15 cellular contexts compared by ENCODE assay signal in the genomic region with DNA sequence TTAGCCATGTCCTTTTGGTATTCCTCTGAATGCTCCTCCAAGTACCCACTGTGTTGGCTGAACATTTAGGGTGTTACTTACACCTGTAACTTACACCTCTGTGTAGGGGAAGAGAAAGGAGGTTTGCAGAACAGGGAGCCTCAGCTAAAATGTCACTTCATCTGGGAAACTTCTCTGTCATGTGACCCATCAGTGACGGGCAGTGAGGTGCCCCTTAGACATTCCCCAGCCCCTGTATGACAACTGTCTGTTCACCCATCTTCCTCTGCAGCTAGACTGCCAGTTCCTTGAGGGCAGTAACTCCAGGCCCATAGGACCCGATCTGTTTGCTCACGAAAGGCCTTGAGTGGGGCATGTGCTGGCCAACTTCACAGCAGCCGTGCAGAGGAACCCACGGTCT. TPM values are rescaled to one million over a fixed set of nuclear protein-coding genes. Genes with fewer than 3 reads are reported as not detected.
DNase-seq lines count a peak whose midpoint lies in the region; ATAC-seq and TF ChIP-seq lines count a peak whose summit lies in the region.
"Had no signal": no experiment of that assay in that cellular context is flagged by ENCODE, and none has a peak within 500 bp of the region (broad histone marks: within the 10 kb centered on the region; RNA-seq: fewer than 3 reads in every experiment).

No MANE protein-coding gene starts in this region.

- no peak overlapping the region for H3K4me2 ChIP-seq in OCI-LY7 (ENCODE audit: low read length)

- H3K36me3 ChIP-seq in right atrium auricular region, result peaks cover 4% of the 10 kb centered on the region
- H3K36me3 ChIP-seq in iPS-15b (ENCODE audit: control insufficient read depth, insufficient read depth, low read length), result peaks cover 7% of the 10 kb centered on the region
- peaks cover 6% of the 10 kb centered on the region for H3K36me3 ChIP-seq in rectal smooth muscle tissue (ENCODE audit: control insufficient read depth, insufficient read depth, low read length)
- peaks cover 94% of the 10 kb centered on the region for H3K36me3 ChIP-seq in OCI-LY7 (ENCODE audit: insufficient read depth, low read length)

- H3K4me1 ChIP-seq in right atrium auricular region, result peaks cover 0 to 73% of the 10 kb centered on the region in 2 donors
- peaks cover 34% of the 10 kb centered on the region for H3K4me1 ChIP-seq in iPS-15b (ENCODE audit: control insufficient read depth, insufficient read depth, low read length)
- peaks cover 54% of the 10 kb centered on the region for H3K4me1 ChIP-seq in rectal smooth muscle tissue (ENCODE audit: control insufficient read depth, insufficient read depth, low read length)
- peaks cover 34% of the 10 kb centered on the region for H3K4me1 ChIP-seq in OCI-LY7 (ENCODE audit: insufficient read depth, low read length, poor library complexity, severe bottlenecking)

- H3K27me3 ChIP-seq in right atrium auricular region (no peaks in the 10 kb centered on the region), iPS-15b (ENCODE audit: control insufficient read depth, insufficient read depth, low read length) (no peaks in the 10 kb centered on the region), rectal smooth muscle tissue (ENCODE audit: control insufficient read depth, insufficient read depth, low read length) (no peaks in the 10 kb centered on the region)

- no peak overlapping the region for H2AFZ ChIP-seq in OCI-LY7 (ENCODE audit: low read length)

- CTCF ChIA-PET in OCI-LY7 (lab: Charles Lee; ENCODE audit: unreplicated experiment), result no interaction called here

- peak overlapping the region; percentile 57 for H3K9ac ChIP-seq in iPS-15b (ENCODE audit: low read depth, low read length)
- H3K9ac ChIP-seq in rectal smooth muscle tissue (ENCODE audit: low read length), result no peak overlapping the region

- no peak for DNase-seq in right atrium auricular region (ENCODE audit: low spot score)
- no peak for DNase-seq in left cardiac atrium
- no peak for DNase-seq in DMS53 treated with DMSO at 0.1 percent for 48 hours (lab: John Stamatoyannopoulos, UW; ENCODE audit: unreplicated experiment)
- no peak for DNase-seq in OCI-LY7 (ENCODE audit: low spot score)
- DNase-seq in NCI-H2171 treated with DMSO at 0.1 percent for 48 hours (lab: John Stamatoyannopoulos, UW), result no peak
- DNase-seq: activated T-cell treated with anti-CD3 and anti-CD28 coated beads, Interleukin-2, amount 50 U/mL, for 48 hours; amniotic stem cell; Caco-2; NCI-H1694 treated with DMSO at 0.1 percent for 48 hours; NCI-H510A had no signal

- peaks cover 55% of the 10 kb centered on the region for H3K79me2 ChIP-seq in OCI-LY7 (ENCODE audit: insufficient read depth, low read depth, low read length)

- BruUV-seq in OCI-LY7 (replicated peaks; lab: Mats Ljungman, UMichigan), result no TSS peak

- no peaks in the 10 kb centered on the region for H3K9me2 ChIP-seq in OCI-LY7 (ENCODE audit: insufficient read depth, low read length)

- H3K4me3 ChIP-seq in right atrium auricular region (no peak overlapping the region), iPS-15b (ENCODE audit: low read depth, low read length) (peak overlapping the region; percentile 16), rectal smooth muscle tissue (ENCODE audit: low read length) (no peak overlapping the region), OCI-LY7 (ENCODE audit: low read depth, low read length, poor library complexity, severe bottlenecking) (no peak overlapping the region)
- H3K4me3 ChIP-seq: lung had no signal

- H3K27ac ChIP-seq in right atrium auricular region, result peak overlapping the region; percentile 61 to 78
- H3K27ac ChIP-seq in rectal smooth muscle tissue (ENCODE audit: low read depth, low read length), result peak overlapping the region; percentile 44
- no peak overlapping the region for H3K27ac ChIP-seq in OCI-LY7 (ENCODE audit: low read depth, low read length, poor library complexity, severe bottlenecking)
- H3K27ac ChIP-seq: HL-60 had no signal

- H4K20me1 ChIP-seq in OCI-LY7 (ENCODE audit: insufficient read depth, low read length), result peaks cover 5% of the 10 kb centered on the region; the same call in 1 of the 2 replicates

- intact Hi-C loops in left cardiac atrium (cut with DNase I) (no loop called here), OCI-LY7 (cut with micrococcal nuclease; ENCODE audit: unreplicated experiment) (no loop called here)

- POLR2A ChIA-PET in OCI-LY7 (lab: Charles Lee), result no interaction called here

- ATAC-seq in left cardiac atrium (no peak), HG02798 (IDR thresholded peaks at IDR 0.05; ENCODE audit: poor library complexity, unreplicated experiment) (no peak)

- TF ChIP-seq CTCF in right atrium auricular region (IDR thresholded peaks at IDR 0.05) (no peak), OCI-LY7 (conservative IDR thresholded peaks at IDR 0.05; ENCODE audit: low read length) (no peak)

- no peaks in the 10 kb centered on the region for H3K9me3 ChIP-seq in right atrium auricular region
- no peaks in the 10 kb centered on the region for H3K9me3 ChIP-seq in iPS-15b (ENCODE audit: control insufficient read depth, insufficient read depth, low read length)
- H3K9me3 ChIP-seq in OCI-LY7 (ENCODE audit: low read length), result no peaks in the 10 kb centered on the region
- H3K9me3 ChIP-seq: Caco-2 had no signal

RNA-seq across cellular contexts. Expression of gene LRIG1, which starts 57.4 kb away (rescaled TPM):
- total RNA-seq in right atrium auricular region, result 100 to 1,000 TPM; 147 to 179 TPM
- 100 to 1,000 TPM in 1 of 2 donors, 10 to 100 TPM in 1; 88.8 to 115 TPM for total RNA-seq in left cardiac atrium
- total RNA-seq in OCI-LY7 (2014; rRNA removed; shearing (Covaris generic)), result 74.5 and 115 TPM in 2 replicates
- total RNA-seq in OCI-LY7 (2022), result 84.2 and 113 TPM in 2 replicates
